Comparison of ENCODE assay signal across 22 cellular contexts in the genomic region with DNA sequence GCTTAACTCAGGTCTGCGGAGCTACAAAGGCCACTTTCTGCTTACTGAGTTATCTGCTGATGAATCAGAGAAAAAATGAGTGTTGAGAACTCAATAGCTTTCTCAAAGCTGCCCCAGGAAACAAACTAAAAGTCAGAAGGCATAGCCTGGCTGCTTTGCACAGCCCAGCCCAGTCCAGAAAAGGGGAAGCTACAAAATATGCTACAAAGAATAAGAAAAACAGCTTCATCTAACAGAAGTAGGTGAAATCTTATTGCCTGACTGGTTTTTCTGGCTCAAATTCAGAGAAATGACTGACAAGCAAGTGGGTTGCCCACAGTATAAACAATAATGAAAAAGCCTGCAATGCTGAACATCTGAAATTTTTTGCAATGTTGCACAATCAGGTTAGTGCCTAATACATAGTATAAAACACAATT.
DNase-seq lines count a peak whose midpoint lies in the region; ATAC-seq and TF ChIP-seq lines count a peak whose summit lies in the region.
"Had no signal": no experiment of that assay in that cellular context is flagged by ENCODE, and none has a peak within 500 bp of the region (broad histone marks: within the 10 kb centered on the region; RNA-seq: fewer than 3 reads in every experiment).

No MANE protein-coding gene starts in this region.

- DNase-seq in MV-4-11 (lab: John Stamatoyannopoulos, UW): peak; percentile 3
- peak; percentile 50 for DNase-seq in astrocyte of the hippocampus (ENCODE audit: low read depth, low spot score)
- peak; percentile 53 for DNase-seq in fibroblast of villous mesenchyme (ENCODE audit: low read depth)
- peak; percentile 52 for DNase-seq in retinal pigment epithelial cell (ENCODE audit: low read depth)
- no peak for DNase-seq in NCI-H1930 (lab: John Stamatoyannopoulos, UW)
- no peak for DNase-seq in DMS79 (lab: John Stamatoyannopoulos, UW)
- DNase-seq in upper lobe of right lung: no peak
- DNase-seq: activated naive CD4-positive, alpha-beta T cell treated with anti-CD3 and anti-CD28 coated beads for 36 hours; amygdala; central memory CD4-positive, alpha-beta T cell; hippocampal formation; immature natural killer cell; NCI-H524; RPMI8226; sigmoid colon; stimulated activated CD4-positive, alpha-beta T cell treated with anti-CD3 and anti-CD28 coated beads, Interleukin-15, amount 100 ng/mL, for 24 hours; stomach; T1000; transverse colon had no signal

- no peak for TF ChIP-seq CTCF in fibroblast of villous mesenchyme (IDR thresholded peaks at IDR 0.05; ENCODE audit: insufficient read depth, low read depth, low read length)
- no peak for TF ChIP-seq CTCF in retinal pigment epithelial cell (conservative IDR thresholded peaks at IDR 0.05; ENCODE audit: low read depth, low read length)
- TF ChIP-seq CTCF in upper lobe of right lung (IDR thresholded peaks at IDR 0.05): no peak

- H3K4me3 ChIP-seq in fibroblast of villous mesenchyme (ENCODE audit: low read depth, low read length): no peak overlapping the region
- no peak overlapping the region for H3K4me3 ChIP-seq in retinal pigment epithelial cell (ENCODE audit: low read length)
- H3K4me3 ChIP-seq in upper lobe of right lung: no peak overlapping the region
- H3K4me3 ChIP-seq: sigmoid colon, SK-N-MC, stomach, transverse colon had no signal

- ATAC-seq in upper lobe of right lung: no peak
- ATAC-seq in HG03378 (IDR thresholded peaks at IDR 0.05; ENCODE audit: unreplicated experiment): no peak
- ATAC-seq: WTC11 had no signal

- H3K27me3 ChIP-seq in upper lobe of right lung: no peaks in the 10 kb centered on the region
- H3K27me3 ChIP-seq: sigmoid colon, stomach, transverse colon had no signal

- no peak overlapping the region for H3K27ac ChIP-seq in upper lobe of right lung
- H3K27ac ChIP-seq: sigmoid colon, SK-N-MC, stomach, transverse colon had no signal

- intact Hi-C loops in upper lobe of right lung (cut with DNase I): no loop called here

- H3K9me3 ChIP-seq in upper lobe of right lung: no peaks in the 10 kb centered on the region
- H3K9me3 ChIP-seq: sigmoid colon, stomach, transverse colon had no signal

- no peaks in the 10 kb centered on the region for H3K36me3 ChIP-seq in upper lobe of right lung
- H3K36me3 ChIP-seq: sigmoid colon, stomach, transverse colon had no signal

- no peaks in the 10 kb centered on the region for H3K4me1 ChIP-seq in upper lobe of right lung
- H3K4me1 ChIP-seq: stomach, transverse colon had no signal

Comparison
In these comparisons a context has a peak if more than half of its experiments do, and no peak if none do; other contexts are left out.
1. DNase-seq: peak in MV-4-11 (single experiment), astrocyte of the hippocampus (single experiment), fibroblast of villous mesenchyme (single experiment) and retinal pigment epithelial cell (single experiment); none in NCI-H1930 (0 of 2), DMS79 (single experiment) and upper lobe of right lung (single experiment).